ENCODE assay signal across 2 cellular contexts in genomic region chr10:116627386-116627933, GRCh38.
TF ChIP-seq lines count a peak whose summit lies in the region.

No MANE protein-coding gene starts in this region.

TF ChIP-seq in HCT116, 20 proteins besides CTCF, POLR2A, EP300 and RAD21:
- TF ChIP-seq ZFX (IDR thresholded peaks at IDR 0.05) (0 out of 2 replicates have a peak, but pooled peaks have one; percentile 25), CBX3 (IDR thresholded peaks at IDR 0.05; ENCODE audit: low read depth) (no peak), MAX (IDR thresholded peaks at IDR 0.05) (peak; percentile 65; the same call in 1 of the 2 replicates), SIN3A (IDR thresholded peaks at IDR 0.05; ENCODE audit: low read depth) (no peak)
TF ChIP-seq in HCT116: peak in this region for 2.

TF ChIP-seq in K562, 482 proteins besides CTCF, POLR2A, EP300 and RAD21:
- TF ChIP-seq TFAM (CRISPR knock-in tag; conservative IDR thresholded peaks at IDR 0.05), result no peak
- TF ChIP-seq SIRT6 (IDR thresholded peaks at IDR 0.05; ENCODE audit: low read depth, low read length), result no peak
- TF ChIP-seq CXXC5 (CRISPR knock-in tag; IDR thresholded peaks at IDR 0.05), result no peak
- TF ChIP-seq TAF9B (IDR thresholded peaks at IDR 0.05; ENCODE audit: partially characterized antibody), result no peak
- TF ChIP-seq, protein P1, sequence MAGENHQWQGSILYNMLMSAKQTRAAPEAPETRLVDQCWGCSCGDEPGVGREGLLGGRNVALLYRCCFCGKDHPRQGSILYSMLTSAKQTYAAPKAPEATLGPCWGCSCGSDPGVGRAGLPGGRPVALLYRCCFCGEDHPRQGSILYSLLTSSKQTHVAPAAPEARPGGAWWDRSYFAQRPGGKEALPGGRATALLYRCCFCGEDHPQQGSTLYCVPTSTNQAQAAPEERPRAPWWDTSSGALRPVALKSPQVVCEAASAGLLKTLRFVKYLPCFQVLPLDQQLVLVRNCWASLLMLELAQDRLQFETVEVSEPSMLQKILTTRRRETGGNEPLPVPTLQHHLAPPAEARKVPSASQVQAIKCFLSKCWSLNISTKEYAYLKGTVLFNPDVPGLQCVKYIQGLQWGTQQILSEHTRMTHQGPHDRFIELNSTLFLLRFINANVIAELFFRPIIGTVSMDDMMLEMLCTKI (IDR thresholded peaks at IDR 0.05; ENCODE audit: partially characterized antibody), result no peak
- TF ChIP-seq, protein P2, sequence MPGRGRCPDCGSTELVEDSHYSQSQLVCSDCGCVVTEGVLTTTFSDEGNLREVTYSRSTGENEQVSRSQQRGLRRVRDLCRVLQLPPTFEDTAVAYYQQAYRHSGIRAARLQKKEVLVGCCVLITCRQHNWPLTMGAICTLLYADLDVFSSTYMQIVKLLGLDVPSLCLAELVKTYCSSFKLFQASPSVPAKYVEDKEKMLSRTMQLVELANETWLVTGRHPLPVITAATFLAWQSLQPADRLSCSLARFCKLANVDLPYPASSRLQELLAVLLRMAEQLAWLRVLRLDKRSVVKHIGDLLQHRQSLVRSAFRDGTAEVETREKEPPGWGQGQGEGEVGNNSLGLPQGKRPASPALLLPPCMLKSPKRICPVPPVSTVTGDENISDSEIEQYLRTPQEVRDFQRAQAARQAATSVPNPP (IDR thresholded peaks at IDR 0.05; ENCODE audit: borderline replicate concordance, insufficient read depth, insufficient read length), result no peak
